13 cellular contexts compared by ENCODE assay signal in genomic region chr2:20419007-20419576, GRCh38. TPM values are rescaled to one million over a fixed set of nuclear protein-coding genes. Genes with fewer than 3 reads are reported as not detected.
DNase-seq lines count a peak whose midpoint lies in the region; ATAC-seq and TF ChIP-seq lines count a peak whose summit lies in the region.
"Had no signal": no experiment of that assay in that cellular context is flagged by ENCODE, and none has a peak within 500 bp of the region (broad histone marks: within the 10 kb centered on the region; RNA-seq: fewer than 3 reads in every experiment).

No MANE protein-coding gene starts in this region.

- H3K27ac ChIP-seq in upper lobe of right lung, result peak overlapping the region; percentile 70

- no peak overlapping the region for H3K4me3 Mint-ChIP-seq in activated CD8-positive, alpha-beta memory T cell treated with anti-CD3 and anti-CD28 coated beads, Interleukin-2, amount 10 ng/mL, durations not matched to agents 7 days and 5 days
- H3K4me3 Mint-ChIP-seq in nephron progenitor cell, result no peak overlapping the region

- TF ChIP-seq CTCF in nephron progenitor cell (IDR thresholded peaks at IDR 0.05) (no peak), upper lobe of right lung (IDR thresholded peaks at IDR 0.05) (no peak)

- no peaks in the 10 kb centered on the region for H3K9me3 Mint-ChIP-seq in activated CD8-positive, alpha-beta memory T cell treated with anti-CD3 and anti-CD28 coated beads, Interleukin-2, amount 10 ng/mL, durations not matched to agents 7 days and 5 days (ENCODE audit: low read depth)
- H3K9me3 Mint-ChIP-seq in nephron progenitor cell, result peaks cover 8% of the 10 kb centered on the region

- DNase-seq in activated CD8-positive, alpha-beta memory T cell treated with anti-CD3 and anti-CD28 coated beads for 24 hours, result peak; percentile 7
- DNase-seq in activated CD8-positive, alpha-beta memory T cell treated with anti-CD3 and anti-CD28 coated beads, Interleukin-2, amount 10 ng/mL, durations not matched to agents 7 days and 5 days, result no peak
- DNase-seq in Right ventricle myocardium superior (peak; percentile 67), nephron progenitor cell (peak; percentile 35), upper lobe of right lung (no peak), NCI-H526 (lab: John Stamatoyannopoulos, UW) (no peak), NCI-H2196 (lab: John Stamatoyannopoulos, UW; ENCODE audit: unreplicated experiment) (no peak)
- no peak for DNase-seq in stimulated activated CD4-positive, alpha-beta T cell treated with anti-CD3 and anti-CD28 coated beads, Interleukin-4, amount 100 ng/mL, for 24 hours
- DNase-seq: 8988T; activated naive CD4-positive, alpha-beta T cell treated with Interleukin-2 at 50 U/mL for 16 hours; DND-41; NCI-H1092 had no signal

- no peak overlapping the region for H3K4me3 ChIP-seq in upper lobe of right lung

- no peaks in the 10 kb centered on the region for H3K36me3 ChIP-seq in upper lobe of right lung

- H3K36me3 Mint-ChIP-seq in activated CD8-positive, alpha-beta memory T cell treated with anti-CD3 and anti-CD28 coated beads, Interleukin-2, amount 10 ng/mL, durations not matched to agents 7 days and 5 days, result no peaks in the 10 kb centered on the region
- no peaks in the 10 kb centered on the region for H3K36me3 Mint-ChIP-seq in nephron progenitor cell (ENCODE audit: low read depth)

- peaks cover 30% of the 10 kb centered on the region for H3K27me3 Mint-ChIP-seq in activated CD8-positive, alpha-beta memory T cell treated with anti-CD3 and anti-CD28 coated beads, Interleukin-2, amount 10 ng/mL, durations not matched to agents 7 days and 5 days
- peaks cover 23% of the 10 kb centered on the region for H3K27me3 Mint-ChIP-seq in nephron progenitor cell (ENCODE audit: low read depth, poor library complexity)

- H3K4me1 ChIP-seq in upper lobe of right lung, result peaks cover 38% of the 10 kb centered on the region

- no peak for ATAC-seq in activated CD8-positive, alpha-beta memory T cell treated with anti-CD3 and anti-CD28 coated beads, Interleukin-2, amount 10 ng/mL, durations not matched to agents 7 days and 5 days
- ATAC-seq in Right ventricle myocardium superior (ENCODE audit: poor library complexity) (peak; percentile 40), upper lobe of right lung (peak; percentile 41)
- ATAC-seq: HCT116 had no signal

- H3K4me1 Mint-ChIP-seq in activated CD8-positive, alpha-beta memory T cell treated with anti-CD3 and anti-CD28 coated beads, Interleukin-2, amount 10 ng/mL, durations not matched to agents 7 days and 5 days, result peaks cover 8% of the 10 kb centered on the region
- peaks cover 34% of the 10 kb centered on the region for H3K4me1 Mint-ChIP-seq in nephron progenitor cell

- H3K27ac Mint-ChIP-seq in activated CD8-positive, alpha-beta memory T cell treated with anti-CD3 and anti-CD28 coated beads, Interleukin-2, amount 10 ng/mL, durations not matched to agents 7 days and 5 days, result no peak overlapping the region
- peak overlapping the region; percentile 92 for H3K27ac Mint-ChIP-seq in nephron progenitor cell

- H3K27me3 ChIP-seq in upper lobe of right lung, result no peaks in the 10 kb centered on the region

- H3K9me3 ChIP-seq in upper lobe of right lung, result no peaks in the 10 kb centered on the region

- intact Hi-C loops in Right ventricle myocardium superior (cut with DNase I) (no loop called here), upper lobe of right lung (cut with DNase I) (no loop called here)

- CTCF ChIA-PET in activated CD8-positive, alpha-beta memory T cell treated with anti-CD3 and anti-CD28 coated beads, Interleukin-2, amount 10 ng/mL, durations not matched to agents 7 days and 5 days (lab: Charles Lee), result interaction anchor here (0.8 to 1.3 kb wide), 3 partner anchors 94 to 230 kb away, joined by 3 to 5 read pairs (median 3); no protein-coding TSS in a partner anchor

RNA-seq across cellular contexts. Expression of gene RHOB, which starts 27.8 kb away (rescaled TPM):
- total RNA-seq in activated CD8-positive, alpha-beta memory T cell treated with anti-CD3 and anti-CD28 coated beads, Interleukin-2, amount 10 ng/mL, durations not matched to agents 7 days and 5 days, result 10 to 100 TPM in 1 of 2 experiments, 1 to 10 TPM in 1; 9.1 to 36.4 TPM
- total RNA-seq in Right ventricle myocardium superior (199 TPM), upper lobe of right lung (191 TPM)

Comparison
In these comparisons a context has a peak if more than half of its experiments do, and no peak if none do; other contexts are left out.
1. DNase-seq: peak in activated CD8-positive, alpha-beta memory T cell treated with anti-CD3 and anti-CD28 coated beads for 24 hours (single experiment), Right ventricle myocardium superior (single experiment) and nephron progenitor cell (single experiment); none in activated CD8-positive, alpha-beta memory T cell treated with anti-CD3 and anti-CD28 coated beads, Interleukin-2, amount 10 ng/mL, durations not matched to agents 7 days and 5 days (single experiment), upper lobe of right lung (single experiment), NCI-H526 (0 of 2), stimulated activated CD4-positive, alpha-beta T cell treated with anti-CD3 and anti-CD28 coated beads, Interleukin-4, amount 100 ng/mL, for 24 hours (single experiment) and NCI-H2196 (single experiment).